ENCODE assay signal across 1 cellular context in genomic region chr10:29851241-29851640, GRCh38.
TF ChIP-seq lines count a peak whose summit lies in the region.

No MANE protein-coding gene starts in this region.

TF ChIP-seq in GM23338, 12 proteins besides CTCF, POLR2A, EP300 and RAD21 (continued from another document):
- TF ChIP-seq REST (IDR thresholded peaks at IDR 0.05; ENCODE audit: unreplicated experiment) (no peak), STAT1 (IDR thresholded peaks at IDR 0.05; ENCODE audit: unreplicated experiment) (no peak), EZH2phosphoT487 (IDR thresholded peaks at IDR 0.05; ENCODE audit: unreplicated experiment) (no peak)
